ENCODE assay signal across 22 cellular contexts in genomic region chr9:113307401-113307975, GRCh38. TPM values are rescaled to one million over a fixed set of nuclear protein-coding genes. Genes with fewer than 3 reads are reported as not detected.
"Had no signal": no experiment of that assay in that cellular context is flagged by ENCODE, and none has a peak within 500 bp of the region (broad histone marks: within the 10 kb centered on the region; RNA-seq: fewer than 3 reads in every experiment).

No MANE protein-coding gene starts in this region.

- H3K79me2 ChIP-seq: hepatocyte had no signal

- FAIRE-seq: urothelium cell line had no signal

- H2AFZ ChIP-seq: hepatocyte had no signal

- H3K27me3 ChIP-seq: colonic mucosa, hepatocyte had no signal

- H3K4me2 ChIP-seq: hepatocyte had no signal

- H3K4me3 ChIP-seq: colonic mucosa, esophagus squamous epithelium, gastroesophageal sphincter, hepatocyte, left ventricle myocardium inferior, lower lobe of right lung, psoas muscle, stomach, thoracic aorta had no signal

- H3K27ac ChIP-seq: colonic mucosa, esophagus squamous epithelium, gastroesophageal sphincter, hepatocyte, left ventricle myocardium inferior, lower lobe of right lung, psoas muscle, stomach, thoracic aorta had no signal

- DNase-seq: colonic mucosa; dermis blood vessel endothelial cell; esophagus squamous epithelium; foreskin fibroblast; head of caudate nucleus; left ventricle myocardium inferior; lower lobe of right lung; natural killer cell; psoas muscle; stimulated activated CD4-positive, alpha-beta T cell treated with anti-CD3 and anti-CD28 coated beads, Interleukin-2, amount 100 ng/mL, for 24 hours; stimulated activated CD4-positive, alpha-beta T cell treated with anti-CD3 and anti-CD28 coated beads, Interleukin-4, amount 100 ng/mL, for 4 hours; stimulated activated naive B cell treated with anti-CD40 and anti-IgM and Interleukin-4, amounts not matched to agents 10 μg/mL and 1 μg/mL and 100 μg/mL, for 72 hours; stomach; substantia nigra had no signal

- H3K4me1 ChIP-seq: colonic mucosa, gastroesophageal sphincter, lower lobe of right lung, psoas muscle had no signal

- H3K36me3 ChIP-seq: colonic mucosa, esophagus squamous epithelium, gastroesophageal sphincter, left ventricle myocardium inferior, lower lobe of right lung, stomach, thoracic aorta had no signal

- ATAC-seq: gastroesophageal sphincter; natural killer cell; psoas muscle; sciatic nerve; stimulated activated naive B cell treated with anti-CD40 and anti-IgM and Interleukin-4, amounts not matched to agents 10 μg/mL and 1 μg/mL and 100 μg/mL, for 72 hours had no signal

- H3K9me3 ChIP-seq: colonic mucosa, esophagus squamous epithelium, gastroesophageal sphincter, left ventricle myocardium inferior, lower lobe of right lung, psoas muscle, stomach, thoracic aorta had no signal

RNA-seq across cellular contexts. Expression of gene RNF183, which starts 4.3 kb away (rescaled TPM):
- total RNA-seq: cerebellum, dermis blood vessel endothelial cell, left ventricle myocardium inferior, lower lobe of right lung, myocyte, natural killer cell, psoas muscle, sciatic nerve, skeletal muscle tissue, thoracic aorta had no signal

RNA-seq across cellular contexts. Expression of gene BSPRY, which starts 41.9 kb away (rescaled TPM):
- total RNA-seq: dermis blood vessel endothelial cell, myocyte, psoas muscle had no signal
